In the genomic region with DNA sequence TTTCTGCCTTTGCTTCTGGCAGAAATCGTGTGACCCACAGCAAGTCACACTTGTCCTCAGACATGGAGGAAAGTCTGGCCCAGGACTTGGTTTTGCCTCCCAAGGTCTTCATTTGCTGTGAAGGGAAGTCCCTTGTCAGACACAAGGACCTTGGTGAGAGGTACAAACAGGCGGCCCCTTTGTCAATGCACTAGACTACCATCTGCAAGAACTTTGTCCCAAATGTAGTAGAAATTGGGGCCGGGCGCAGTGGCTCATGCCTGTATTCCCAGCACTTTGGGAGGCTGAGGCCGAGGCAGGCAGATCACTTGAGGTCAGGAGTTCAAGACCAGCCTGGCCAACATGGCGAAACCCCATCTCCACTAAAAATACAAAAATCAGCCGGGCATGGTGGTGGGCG, we compare ENCODE assay signal across 9 cellular contexts. TPM values are rescaled to one million over a fixed set of nuclear protein-coding genes. Genes with fewer than 3 reads are reported as not detected.
DNase-seq lines count a peak whose midpoint lies in the region; ATAC-seq and TF ChIP-seq lines count a peak whose summit lies in the region.
"Not testable (repeated sequence)": the region's sequence is repeated elsewhere in the genome, so short reads cannot be mapped to it uniquely, and the experiment has no call there.
"Had no signal": no experiment of that assay in that cellular context is flagged by ENCODE, and none has a peak within 500 bp of the region (broad histone marks: within the 10 kb centered on the region; RNA-seq: fewer than 3 reads in every experiment).

No MANE protein-coding gene starts in this region.

- peaks cover 10% of the 10 kb centered on the region for H4K20me1 ChIP-seq in smooth muscle cell (ENCODE audit: low read depth)

- H3F3A ChIP-seq in smooth muscle cell (ENCODE audit: low read depth) = not testable (repeated sequence)

- not testable (repeated sequence) for H3K27me3 Mint-ChIP-seq in Calu3 (ENCODE audit: unreplicated experiment); activated CD4-positive, alpha-beta T cell treated with anti-CD3 and anti-CD28 coated beads, Interleukin-2, amount 10 ng/mL, durations not matched to agents 7 days and 5 days; activated naive CD8-positive, alpha-beta T cell treated with anti-CD3 and anti-CD28 coated beads for 36 hours; memory B cell

- H3K9ac ChIP-seq in smooth muscle cell (ENCODE audit: low read depth) = not testable (repeated sequence)

- 89% methylated on average over 8 of the region's 8 CpGs for WGBS in smooth muscle cell (ENCODE audit: low lambda C conversion rate)

- H3K4me3 ChIP-seq in NB4 (ENCODE audit: low read depth, low read length) (peak overlapping the region; percentile 84), vagina (peak overlapping the region in 1 of 2 donors; percentile 73)
- not testable (repeated sequence) for H3K4me3 ChIP-seq in effector memory CD4-positive, alpha-beta T cell (ENCODE audit: insufficient read depth, low read depth, low read length, poor library complexity, severe bottlenecking); smooth muscle cell

- H3K27ac Mint-ChIP-seq in Calu3 (ENCODE audit: unreplicated experiment) (peak overlapping the region; percentile 85), memory B cell (peak overlapping the region; percentile 95)
- not testable (repeated sequence) for H3K27ac Mint-ChIP-seq in activated CD4-positive, alpha-beta T cell treated with anti-CD3 and anti-CD28 coated beads, Interleukin-2, amount 10 ng/mL, durations not matched to agents 7 days and 5 days; activated naive CD8-positive, alpha-beta T cell treated with anti-CD3 and anti-CD28 coated beads for 36 hours

- not testable (repeated sequence) for H3K4me1 ChIP-seq in effector memory CD4-positive, alpha-beta T cell (ENCODE audit: control insufficient read depth, insufficient read depth, low read length, poor library complexity, severe bottlenecking); smooth muscle cell (ENCODE audit: low read depth)
- peaks cover 12% of the 10 kb centered on the region for H3K4me1 ChIP-seq in vagina

- CTCF ChIA-PET in Calu3 (lab: Charles Lee); activated CD4-positive, alpha-beta T cell treated with anti-CD3 and anti-CD28 coated beads, Interleukin-2, amount 10 ng/mL, durations not matched to agents 7 days and 5 days (lab: Charles Lee): not testable (repeated sequence)

- H3K4me2 ChIP-seq in smooth muscle cell = peak overlapping the region; percentile 86

- not testable (repeated sequence) for H3K36me3 ChIP-seq in effector memory CD4-positive, alpha-beta T cell (ENCODE audit: control insufficient read depth, insufficient read depth, low read length); smooth muscle cell (ENCODE audit: low read depth); vagina

- DNase-seq in Calu3; NB4 (ENCODE audit: low read depth); activated CD4-positive, alpha-beta T cell treated with anti-CD3 and anti-CD28 coated beads, Interleukin-2, amount 10 ng/mL, durations not matched to agents 7 days and 5 days; activated naive CD8-positive, alpha-beta T cell treated with anti-CD3 and anti-CD28 coated beads for 36 hours; effector memory CD4-positive, alpha-beta T cell; memory B cell (ENCODE audit: low spot score in 2 of 2); smooth muscle cell (lab: John Stamatoyannopoulos, UW; ENCODE audit: unreplicated experiment); vagina (ENCODE audit: extremely low spot score in 2 of 2): not testable (repeated sequence)

- peaks cover 66% of the 10 kb centered on the region for H3K36me3 Mint-ChIP-seq in Calu3 (ENCODE audit: insufficient read depth, unreplicated experiment)
- peaks cover 33% of the 10 kb centered on the region for H3K36me3 Mint-ChIP-seq in activated CD4-positive, alpha-beta T cell treated with anti-CD3 and anti-CD28 coated beads, Interleukin-2, amount 10 ng/mL, durations not matched to agents 7 days and 5 days (ENCODE audit: low read depth)
- H3K36me3 Mint-ChIP-seq in activated naive CD8-positive, alpha-beta T cell treated with anti-CD3 and anti-CD28 coated beads for 36 hours = peaks cover 19% of the 10 kb centered on the region
- peaks cover 19% of the 10 kb centered on the region for H3K36me3 Mint-ChIP-seq in memory B cell

- not testable (repeated sequence) for TF ChIP-seq POLR2A in NB4 (IDR thresholded peaks at IDR 0.05; ENCODE audit: extremely low read depth, insufficient read length); vagina (IDR thresholded peaks at IDR 0.05)

- H3K9me3 Mint-ChIP-seq in Calu3 (ENCODE audit: low read depth, unreplicated experiment); activated CD4-positive, alpha-beta T cell treated with anti-CD3 and anti-CD28 coated beads, Interleukin-2, amount 10 ng/mL, durations not matched to agents 7 days and 5 days; activated naive CD8-positive, alpha-beta T cell treated with anti-CD3 and anti-CD28 coated beads for 36 hours; memory B cell: not testable (repeated sequence)

- not testable (repeated sequence) for H3K27me3 ChIP-seq in effector memory CD4-positive, alpha-beta T cell (replicated peaks; ENCODE audit: control insufficient read depth, insufficient read depth, low read length, poor library complexity, severe bottlenecking); smooth muscle cell (ENCODE audit: low read depth); vagina

- peaks cover 13% of the 10 kb centered on the region for H3K79me2 ChIP-seq in smooth muscle cell (ENCODE audit: low read depth)

- H2AFZ ChIP-seq in smooth muscle cell (ENCODE audit: low read depth) = not testable (repeated sequence)

- not testable (repeated sequence) for H3K9me3 ChIP-seq in effector memory CD4-positive, alpha-beta T cell (ENCODE audit: control insufficient read depth, low read length); smooth muscle cell (replicated peaks; ENCODE audit: low read depth); vagina

- H3K4me1 Mint-ChIP-seq in Calu3 (ENCODE audit: low read depth, unreplicated experiment) = peaks cover 33% of the 10 kb centered on the region
- peaks cover 46% of the 10 kb centered on the region for H3K4me1 Mint-ChIP-seq in activated CD4-positive, alpha-beta T cell treated with anti-CD3 and anti-CD28 coated beads, Interleukin-2, amount 10 ng/mL, durations not matched to agents 7 days and 5 days
- H3K4me1 Mint-ChIP-seq in activated naive CD8-positive, alpha-beta T cell treated with anti-CD3 and anti-CD28 coated beads for 36 hours = peaks cover 17% of the 10 kb centered on the region
- peaks cover 24% of the 10 kb centered on the region for H3K4me1 Mint-ChIP-seq in memory B cell

- not testable (repeated sequence) for ATAC-seq in memory B cell (ENCODE audit: low read depth)

- intact Hi-C loops in Calu3 (cut with micrococcal nuclease; ENCODE audit: unreplicated experiment) = not testable (repeated sequence)
- intact Hi-C loops in vagina (cut with DNase I) = loop anchor here (10.0 kb wide), 1 partner anchor 99 kb away; the partner anchor contains the start of genes PRAF2 and WDR45

- POLR2A ChIA-PET in activated CD4-positive, alpha-beta T cell treated with anti-CD3 and anti-CD28 coated beads, Interleukin-2, amount 10 ng/mL, durations not matched to agents 7 days and 5 days (lab: Charles Lee) = not testable (repeated sequence)

- H3K27ac ChIP-seq in effector memory CD4-positive, alpha-beta T cell (ENCODE audit: insufficient read depth, low read length, poor library complexity, severe bottlenecking) = peak overlapping the region; percentile 73
- H3K27ac ChIP-seq in smooth muscle cell (ENCODE audit: low read depth) = not testable (repeated sequence)
- H3K27ac ChIP-seq in vagina = peak overlapping the region; percentile 90

- not testable (repeated sequence) for TF ChIP-seq CTCF in Calu3 (IDR thresholded peaks at IDR 0.05; ENCODE audit: unreplicated experiment); NB4 (IDR thresholded peaks at IDR 0.05; ENCODE audit: low read depth, low read length); smooth muscle cell (IDR thresholded peaks at IDR 0.05; ENCODE audit: borderline replicate concordance, insufficient read depth, poor library complexity, severe bottlenecking); vagina (IDR thresholded peaks at IDR 0.05)

- peak overlapping the region; percentile 88 for H3K4me3 Mint-ChIP-seq in Calu3 (ENCODE audit: low read depth, unreplicated experiment)
- peak overlapping the region; percentile 85 for H3K4me3 Mint-ChIP-seq in activated CD4-positive, alpha-beta T cell treated with anti-CD3 and anti-CD28 coated beads, Interleukin-2, amount 10 ng/mL, durations not matched to agents 7 days and 5 days
- H3K4me3 Mint-ChIP-seq in activated naive CD8-positive, alpha-beta T cell treated with anti-CD3 and anti-CD28 coated beads for 36 hours = peak overlapping the region; percentile 82
- peak overlapping the region; percentile 95 for H3K4me3 Mint-ChIP-seq in memory B cell

- not testable (repeated sequence) for BruUV-seq in Calu3 (replicated peaks; lab: Mats Ljungman, UMichigan)

RNA-seq across cellular contexts. Expression of gene PLP2, which starts 1.8 kb away (rescaled TPM):
- total RNA-seq in Calu3 (2022) = 222 and 273 TPM in 2 replicates
- total RNA-seq in activated CD4-positive, alpha-beta T cell treated with anti-CD3 and anti-CD28 coated beads, Interleukin-2, amount 10 ng/mL, durations not matched to agents 7 days and 5 days = 100 to 1,000 TPM; 245 to 270 TPM
- total RNA-seq in activated naive CD8-positive, alpha-beta T cell treated with anti-CD3 and anti-CD28 coated beads for 36 hours = 10 to 100 TPM; 46.8 to 48.2 TPM
- total RNA-seq in smooth muscle cell = 114 and 190 TPM in 2 replicates
- 237 and 295 TPM in 2 replicates for polyA plus RNA-seq in smooth muscle cell
- 81.3 TPM for total RNA-seq in vagina
- polyA plus RNA-seq: neural cell had no signal

RNA-seq across cellular contexts. Expression of gene MAGIX, which starts 11.0 kb away (rescaled TPM):
- 13.9 and 16.6 TPM in 2 replicates for total RNA-seq in Calu3 (2022)
- total RNA-seq in activated CD4-positive, alpha-beta T cell treated with anti-CD3 and anti-CD28 coated beads, Interleukin-2, amount 10 ng/mL, durations not matched to agents 7 days and 5 days = 1 to 10 TPM; 1.9 to 2.8 TPM
- under 1 TPM; 0.47 to 0.88 TPM for total RNA-seq in activated naive CD8-positive, alpha-beta T cell treated with anti-CD3 and anti-CD28 coated beads for 36 hours
- 0.45 and 1.3 TPM in 2 replicates for total RNA-seq in smooth muscle cell
- polyA plus RNA-seq in smooth muscle cell = 3.8 and 6.9 TPM in 2 replicates
- total RNA-seq in vagina = 2.2 TPM

RNA-seq across cellular contexts. Expression of gene PRICKLE3, which starts 12.6 kb away (rescaled TPM):
- 22.3 and 24.3 TPM in 2 replicates for total RNA-seq in Calu3 (2022)
- 10 to 100 TPM; 13.7 to 17.6 TPM for total RNA-seq in activated CD4-positive, alpha-beta T cell treated with anti-CD3 and anti-CD28 coated beads, Interleukin-2, amount 10 ng/mL, durations not matched to agents 7 days and 5 days
- total RNA-seq in activated naive CD8-positive, alpha-beta T cell treated with anti-CD3 and anti-CD28 coated beads for 36 hours = 10 to 100 TPM; 16.3 to 16.7 TPM
- 3.5 and 11.3 TPM in 2 replicates for total RNA-seq in smooth muscle cell
- 11.5 and 14.5 TPM in 2 replicates for polyA plus RNA-seq in smooth muscle cell
- total RNA-seq in vagina = 26.5 TPM

RNA-seq across cellular contexts. Expression of gene SYP, which starts 26.4 kb away (rescaled TPM):
- total RNA-seq in Calu3 (2022) (1.9 and 2.7 TPM in 2 replicates), smooth muscle cell (not detected in 2 replicates), vagina (11.0 TPM)
- total RNA-seq in activated CD4-positive, alpha-beta T cell treated with anti-CD3 and anti-CD28 coated beads, Interleukin-2, amount 10 ng/mL, durations not matched to agents 7 days and 5 days = 1 to 10 TPM; 2.5 to 2.7 TPM
- 1 to 10 TPM; 4.4 to 4.6 TPM for total RNA-seq in activated naive CD8-positive, alpha-beta T cell treated with anti-CD3 and anti-CD28 coated beads for 36 hours
- polyA plus RNA-seq in smooth muscle cell = 0.28 TPM in 1 of 2 replicates, not detected in the other

RNA-seq across cellular contexts. Expression of gene GPKOW, which starts 50.0 kb away (rescaled TPM):
- total RNA-seq in Calu3 (2022) (32.3 and 35.7 TPM in 2 replicates), smooth muscle cell (15.5 and 28.0 TPM in 2 replicates), vagina (17.7 TPM)
- total RNA-seq in activated CD4-positive, alpha-beta T cell treated with anti-CD3 and anti-CD28 coated beads, Interleukin-2, amount 10 ng/mL, durations not matched to agents 7 days and 5 days = 10 to 100 TPM; 29.2 to 33.2 TPM
- total RNA-seq in activated naive CD8-positive, alpha-beta T cell treated with anti-CD3 and anti-CD28 coated beads for 36 hours = 10 to 100 TPM; 19.9 to 20.0 TPM
- 32.0 and 32.4 TPM in 2 replicates for polyA plus RNA-seq in smooth muscle cell
